Comparison of ENCODE assay signal across 27 cellular contexts in genomic region chr9:72915659-72916058, GRCh38.
"Had no signal": no experiment of that assay in that cellular context is flagged by ENCODE, and none has a peak within 500 bp of the region (broad histone marks: within the 10 kb centered on the region; RNA-seq: fewer than 3 reads in every experiment).

No MANE protein-coding gene starts in this region.

- FAIRE-seq: colon, endothelial cell of umbilical vein, frontal cortex had no signal

- ATAC-seq: effector memory CD8-positive, alpha-beta T cell; esophagus mucosa; foreskin keratinocyte; gastrocnemius medialis; gastroesophageal sphincter; heart left ventricle; heart right ventricle had no signal

- H3K36me3 ChIP-seq: colonic mucosa, gastrocnemius medialis had no signal

- H3K4me3 ChIP-seq: colonic mucosa, coronary artery, dorsolateral prefrontal cortex, esophagus muscularis mucosa, esophagus squamous epithelium, gastrocnemius medialis, gastroesophageal sphincter, heart left ventricle, heart right ventricle had no signal

- DNase-seq: colonic mucosa; cortex of kidney; dermis blood vessel endothelial cell; dorsolateral prefrontal cortex; effector CD4-positive, alpha-beta T cell; effector CD8-positive, alpha-beta T cell; effector memory CD4-positive, alpha-beta T cell; effector memory CD8-positive, alpha-beta T cell; endodermal cell; erythroblast; esophagus squamous epithelium; foreskin fibroblast; foreskin keratinocyte; foreskin melanocyte; gastrocnemius medialis; glutamatergic neuron; head of caudate nucleus; heart left ventricle; heart right ventricle had no signal

- H3K4me1 ChIP-seq: colonic mucosa, esophagus squamous epithelium, foreskin keratinocyte, gastrocnemius medialis, gastroesophageal sphincter had no signal

- H3K27ac ChIP-seq: colonic mucosa, coronary artery, dorsolateral prefrontal cortex, epithelial cell of prostate, esophagus muscularis mucosa, esophagus squamous epithelium, foreskin keratinocyte, gastrocnemius medialis, gastroesophageal sphincter, heart left ventricle, heart right ventricle had no signal

- H3K9me3 ChIP-seq: colonic mucosa, esophagus muscularis mucosa, esophagus squamous epithelium, gastrocnemius medialis, gastroesophageal sphincter, heart left ventricle, heart right ventricle had no signal

- H3K27me3 ChIP-seq: colonic mucosa, esophagus muscularis mucosa, esophagus squamous epithelium, foreskin keratinocyte, gastrocnemius medialis, gastroesophageal sphincter, heart left ventricle, heart right ventricle had no signal
